8 cellular contexts compared by ENCODE assay signal in genomic region chr6:3157151-3157933, GRCh38. TPM values are rescaled to one million over a fixed set of nuclear protein-coding genes. Genes with fewer than 3 reads are reported as not detected.
A peak's percentile ranks its signal among the peaks of the same experiment; 100 is the strongest.
DNase-seq lines count a peak whose midpoint lies in the region; ATAC-seq and TF ChIP-seq lines count a peak whose summit lies in the region.

Gene TUBB2A (minus strand): TSS chr6:3157544. CDS start chr6:3157463, 81 bp downstream.

- H3K4me3 ChIP-seq in BJ (ENCODE audit: low read depth, low read length) (peak within 1 kb of the TSS; percentile 95), mucosa of stomach (ENCODE audit: low read length) (peak within 1 kb of the TSS; percentile 84)

- peak; percentile 88 for TF ChIP-seq POLR2A in erythroblast (IDR thresholded peaks at IDR 0.05; ENCODE audit: low read length)

- H3K4me1 ChIP-seq in mucosa of stomach (ENCODE audit: control insufficient read depth, insufficient read depth, low read length): peaks cover 40% of the 10 kb centered on the region

- POLR2A ChIA-PET in BJ (lab: Charles Lee): interaction anchor here (0.5 to 2.5 kb wide), 4 partner anchors 46 to 389 kb away, joined by 3 to 17 read pairs (median 6); no protein-coding TSS in a partner anchor

- ATAC-seq in GM19035 (IDR thresholded peaks at IDR 0.05; ENCODE audit: unreplicated experiment) (peak; percentile 89), HG03280 (IDR thresholded peaks at IDR 0.05; ENCODE audit: unreplicated experiment) (peak; percentile 67)

- peak; percentile 21; the same call in 1 of the 2 replicates for TF ChIP-seq CTCF in BJ (IDR thresholded peaks at IDR 0.05; ENCODE audit: insufficient read depth, low read depth, low read length)

- peak within 1 kb of the TSS; percentile 100 for H3K9ac ChIP-seq in mucosa of stomach (ENCODE audit: low read length)

- H3K27me3 ChIP-seq in BJ (ENCODE audit: control insufficient read depth, insufficient read depth, low read length) (no peaks in the 10 kb centered on the region), mucosa of stomach (ENCODE audit: control insufficient read depth, insufficient read depth, low read length) (no peaks in the 10 kb centered on the region)

- H3K36me3 ChIP-seq in BJ (ENCODE audit: control insufficient read depth, insufficient read depth, low read length): peaks cover 1% of the 10 kb centered on the region
- H3K36me3 ChIP-seq in mucosa of stomach (ENCODE audit: control insufficient read depth, insufficient read depth, low read length): peaks cover 7% of the 10 kb centered on the region

- CTCF ChIA-PET in BJ (lab: Yijun Ruan, JAX): interaction anchor here (0.7 to 3.1 kb wide), 11 partner anchors 9 to 97 kb away, joined by 3 to 17 read pairs (median 4); no protein-coding TSS in a partner anchor

- H3K9me3 ChIP-seq in mucosa of stomach (ENCODE audit: control insufficient read depth, low read length): no peaks in the 10 kb centered on the region

- DNase-seq in BJ (ENCODE audit: low read depth) (no peak), NOMO-1 treated with dmso at 0.1 percent for 144 hours (lab: John Stamatoyannopoulos, UW; ENCODE audit: unreplicated experiment) (peak; percentile 34), activated T-cell treated with anti-CD3 and anti-CD28 coated beads for 48 hours (ENCODE audit: low read depth) (peak; percentile 80), erythroblast (lab: John Stamatoyannopoulos, UW) (peak; percentile 93 to 98)
- DNase-seq in stimulated activated CD8-positive, alpha-beta memory T cell treated with anti-CD3 and anti-CD28 coated beads, Interleukin-7, amount 100 ng/mL, for 1 hour (ENCODE audit: low read depth in 2 of 2): peak; percentile 76 to 86

RNA-seq across cellular contexts. Expression of gene TUBB2A, which starts in this region (rescaled TPM):
- polyA plus RNA-seq in BJ (2011; rRNA removed): 138 and 184 TPM in 2 replicates
- 111 and 170 TPM in 2 replicates for polyA minus RNA-seq in BJ (2011; rRNA and poly(A)+ RNA removed)
